8 cellular contexts compared by ENCODE assay signal in the genomic region with DNA sequence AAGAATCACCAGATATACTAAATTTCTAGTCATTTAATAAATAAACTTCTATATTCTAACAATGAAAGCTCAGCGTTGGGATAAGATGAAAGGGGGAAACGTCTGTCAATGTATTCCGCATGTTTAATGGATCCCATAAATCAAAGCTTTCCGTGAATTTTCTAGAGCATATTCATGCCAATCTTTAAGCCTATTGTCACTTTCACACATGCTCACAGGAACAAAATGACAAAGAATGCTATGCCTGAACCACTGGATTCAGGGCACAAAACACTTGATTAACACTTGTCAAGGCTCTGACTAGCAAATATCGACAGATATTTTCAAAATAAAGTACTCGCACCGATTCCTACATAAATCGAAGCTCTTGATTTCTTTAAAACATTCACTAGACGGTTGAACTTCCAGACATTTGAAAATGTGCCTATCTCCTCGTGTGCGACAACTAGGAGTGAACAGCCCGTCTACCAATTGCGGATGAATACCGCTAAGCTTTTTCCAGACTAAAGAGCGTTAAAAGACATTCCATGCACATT. TPM values are rescaled to one million over a fixed set of nuclear protein-coding genes. Genes with fewer than 3 reads are reported as not detected.
DNase-seq lines count a peak whose midpoint lies in the region; ATAC-seq, FAIRE-seq and TF ChIP-seq lines count a peak whose summit lies in the region.

No MANE protein-coding gene starts in this region.

- H3K4me2 ChIP-seq in BLaER1 treated with 17β-estradiol and CSF1 and Interleukin-3, amounts not matched to agents 10 nM and 100 nM, result peak overlapping the region; percentile 60 to 95 (median 81)

- peak; percentile 8 for DNase-seq in HT1080 (ENCODE audit: low read depth)
- DNase-seq in activated CD8-positive, alpha-beta T cell treated with anti-CD3 and anti-CD28 coated beads, Interleukin-2, amount 10 ng/mL, durations not matched to agents 7 days and 5 days, result no peak
- DNase-seq in kidney, result no peak
- DNase-seq in suprapubic skin (ENCODE audit: low spot score in 2 of 2), result no peak
- DNase-seq in HK-2 (ENCODE audit: unreplicated experiment), result no peak
- DNase-seq in NCI-H226, result no peak

- 7% methylated on average over 15 of the region's 15 CpGs for WGBS in suprapubic skin

- POLR2A ChIA-PET in activated CD8-positive, alpha-beta T cell treated with anti-CD3 and anti-CD28 coated beads, Interleukin-2, amount 10 ng/mL, durations not matched to agents 7 days and 5 days (lab: Charles Lee), result interaction anchor here (1.0 to 1.6 kb wide), 4 partner anchors 62 to 275 kb away, joined by 4 to 6 read pairs (median 5); a partner anchor contains a TSS

- H3K27me3 Mint-ChIP-seq in activated CD8-positive, alpha-beta T cell treated with anti-CD3 and anti-CD28 coated beads, Interleukin-2, amount 10 ng/mL, durations not matched to agents 7 days and 5 days (ENCODE audit: low read depth), result no peaks in the 10 kb centered on the region

- ATAC-seq in activated CD8-positive, alpha-beta T cell treated with anti-CD3 and anti-CD28 coated beads, Interleukin-2, amount 10 ng/mL, durations not matched to agents 7 days and 5 days, result no peak
- no peak for ATAC-seq in HG03196 (IDR thresholded peaks at IDR 0.05; ENCODE audit: unreplicated experiment)

- peaks cover 16% of the 10 kb centered on the region for H3K36me3 Mint-ChIP-seq in activated CD8-positive, alpha-beta T cell treated with anti-CD3 and anti-CD28 coated beads, Interleukin-2, amount 10 ng/mL, durations not matched to agents 7 days and 5 days (ENCODE audit: low read depth)

- H3K27ac ChIP-seq in BLaER1 treated with 17β-estradiol and CSF1 and Interleukin-3, amounts not matched to agents 10 nM and 100 nM, result peak overlapping the region; percentile 6 to 98 (median 95); a peak in 18 of 22 replicates
- H3K27ac ChIP-seq in kidney (ENCODE audit: low read depth in 2 of 2, low read length in 2 of 2) (peak overlapping the region in 1 of 2 donors; percentile 97), suprapubic skin (peak overlapping the region; percentile 96)

- no peak for TF ChIP-seq EP300 in suprapubic skin (IDR thresholded peaks at IDR 0.05)

- CTCF ChIA-PET in activated CD8-positive, alpha-beta T cell treated with anti-CD3 and anti-CD28 coated beads, Interleukin-2, amount 10 ng/mL, durations not matched to agents 7 days and 5 days (lab: Charles Lee), result interaction anchor here (0.9 to 5.7 kb wide), 22 partner anchors 9 to 258 kb away, joined by 3 to 48 read pairs (median 4); a partner anchor contains a TSS

- no peaks in the 10 kb centered on the region for H3K9me3 Mint-ChIP-seq in activated CD8-positive, alpha-beta T cell treated with anti-CD3 and anti-CD28 coated beads, Interleukin-2, amount 10 ng/mL, durations not matched to agents 7 days and 5 days (ENCODE audit: insufficient read depth)

- H3K27me3 ChIP-seq in BLaER1 treated with 17β-estradiol and CSF1 and Interleukin-3, amounts not matched to agents 10 nM and 100 nM, result no peaks in the 10 kb centered on the region
- no peaks in the 10 kb centered on the region for H3K27me3 ChIP-seq in suprapubic skin

- no peak for FAIRE-seq in kidney (lab: Jason Lieb, UNC)

- H3K9ac ChIP-seq in BLaER1 treated with 17β-estradiol and CSF1 and Interleukin-3, amounts not matched to agents 10 nM and 100 nM, result peak overlapping the region; percentile 92 to 97 (median 96)
- H3K9ac ChIP-seq in kidney (ENCODE audit: low read length in 2 of 2), result peak overlapping the region; percentile 82 to 89

- peak overlapping the region; percentile 96 for H3K27ac Mint-ChIP-seq in activated CD8-positive, alpha-beta T cell treated with anti-CD3 and anti-CD28 coated beads, Interleukin-2, amount 10 ng/mL, durations not matched to agents 7 days and 5 days

- peaks cover 16 to 60% (median 53%) of the 10 kb centered on the region in 11 experiments; a peak in 21 of 22 replicates for H4K20me1 ChIP-seq in BLaER1 treated with 17β-estradiol and CSF1 and Interleukin-3, amounts not matched to agents 10 nM and 100 nM

- H3K4me3 ChIP-seq in BLaER1 treated with 17β-estradiol and CSF1 and Interleukin-3, amounts not matched to agents 10 nM and 100 nM, result peak overlapping the region; percentile 74 to 92 (median 86)
- H3K4me3 ChIP-seq in kidney (ENCODE audit: low read length in 2 of 2), result peak overlapping the region; percentile 66 to 80
- H3K4me3 ChIP-seq in suprapubic skin, result peak overlapping the region; percentile 75

- H3K4me1 Mint-ChIP-seq in activated CD8-positive, alpha-beta T cell treated with anti-CD3 and anti-CD28 coated beads, Interleukin-2, amount 10 ng/mL, durations not matched to agents 7 days and 5 days (ENCODE audit: low read depth), result peaks cover 63% of the 10 kb centered on the region

- no peaks in the 10 kb centered on the region for H3K9me3 ChIP-seq in BLaER1 treated with 17β-estradiol and CSF1 and Interleukin-3, amounts not matched to agents 10 nM and 100 nM (replicated peaks in 1 of 11)
- no peaks in the 10 kb centered on the region for H3K9me3 ChIP-seq in kidney (ENCODE audit: control insufficient read depth in 1 of 2, low read length in 2 of 2)
- no peaks in the 10 kb centered on the region for H3K9me3 ChIP-seq in suprapubic skin

- TF ChIP-seq CTCF in kidney (IDR thresholded peaks at IDR 0.05; ENCODE audit: borderline replicate concordance, extremely low read depth, insufficient read depth) (no peak), suprapubic skin (IDR thresholded peaks at IDR 0.05) (no peak)

- intact Hi-C loops in kidney (cut with DNase I), result no loop called here

- H3K4me1 ChIP-seq in BLaER1 treated with 17β-estradiol and CSF1 and Interleukin-3, amounts not matched to agents 10 nM and 100 nM, result peaks cover 39 to 65% (median 50%) of the 10 kb centered on the region in 10 experiments
- H3K4me1 ChIP-seq in kidney (ENCODE audit: control insufficient read depth in 1 of 2, insufficient read depth in 1 of 2, low read depth in 1 of 2, low read length in 2 of 2) (peaks cover 0 to 9% of the 10 kb centered on the region in 2 donors), suprapubic skin (peaks cover 29% of the 10 kb centered on the region)

- H3K4me3 Mint-ChIP-seq in activated CD8-positive, alpha-beta T cell treated with anti-CD3 and anti-CD28 coated beads, Interleukin-2, amount 10 ng/mL, durations not matched to agents 7 days and 5 days, result peak overlapping the region; percentile 99

- no peak for TF ChIP-seq POLR2A in suprapubic skin (IDR thresholded peaks at IDR 0.05)

- H3K36me3 ChIP-seq in BLaER1 treated with 17β-estradiol and CSF1 and Interleukin-3, amounts not matched to agents 10 nM and 100 nM, result peaks cover 0 to 3% (median 0%) of the 10 kb centered on the region in 11 experiments; a peak in 1 of 22 replicates
- no peaks in the 10 kb centered on the region for H3K36me3 ChIP-seq in kidney (ENCODE audit: control insufficient read depth in 1 of 2, insufficient read depth in 2 of 2, low read length in 2 of 2)
- H3K36me3 ChIP-seq in suprapubic skin, result no peaks in the 10 kb centered on the region

RNA-seq across cellular contexts. Expression of a gene that starts 1.8 kb away (rescaled TPM):
- 6.9 and 11.7 TPM in 2 replicates for total RNA-seq in HT1080 (2014; rRNA removed; shearing (Covaris generic))
- polyA plus RNA-seq in HT1080 (2015; cell fraction: cytosol; rRNA removed), result 14.3 and 16.5 TPM in 2 replicates
- polyA plus RNA-seq in HT1080 (2015; cell fraction: nucleus; rRNA removed), result 8.6 and 15.4 TPM in 2 replicates
- 10 to 100 TPM; 89.1 to 96.3 TPM for total RNA-seq in activated CD8-positive, alpha-beta T cell treated with anti-CD3 and anti-CD28 coated beads, Interleukin-2, amount 10 ng/mL, durations not matched to agents 7 days and 5 days
- total RNA-seq in kidney (80.3 TPM), suprapubic skin (10 to 100 TPM; 24.9 to 60.4 (median 38.3) TPM)
- 12.3 TPM for polyA plus RNA-seq in kidney (ENCODE audit: insufficient read depth, low read depth, low replicate concordance)
